ENCODE assay signal across 1 cellular context in genomic region chr9:97497558-97498375, GRCh38.
TF ChIP-seq lines count a peak whose summit lies in the region.

No MANE protein-coding gene starts in this region.

TF ChIP-seq in HEK293, 187 proteins besides CTCF, POLR2A, EP300 and RAD21 (continued from another document):
- TF ChIP-seq ZNF639 (tag by site-specific recombination; IDR thresholded peaks at IDR 0.05) (0 out of 2 replicates have a peak, but pooled peaks have one; percentile 24), ZNF558 (tag by site-specific recombination; IDR thresholded peaks at IDR 0.05) (0 out of 2 replicates have a peak, but pooled peaks have one; percentile 50), ZBTB11 (tag by site-specific recombination; conservative IDR thresholded peaks at IDR 0.05; ENCODE audit: low read depth) (peak; percentile 81), ZXDB (tag by site-specific recombination; IDR thresholded peaks at IDR 0.05) (peak; percentile 70), ZNF202 (tag by site-specific recombination; IDR thresholded peaks at IDR 0.05; ENCODE audit: borderline replicate concordance) (peak; percentile 73; the same call in 1 of the 2 replicates), ZBTB8A (tag by site-specific recombination; IDR thresholded peaks at IDR 0.05) (peak; percentile 69; the same call in 1 of the 2 replicates), AEBP2 (tag by site-specific recombination; IDR thresholded peaks at IDR 0.05; ENCODE audit: borderline replicate concordance) (0 out of 2 replicates have a peak, but pooled peaks have one; percentile 20), ZNF664 (tag by site-specific recombination; IDR thresholded peaks at IDR 0.05) (0 out of 2 replicates have a peak, but pooled peaks have one; percentile 42), ZNF514 (tag by site-specific recombination; IDR thresholded peaks at IDR 0.05) (peak; percentile 69; the same call in 1 of the 2 replicates), ZNF529 (tag by site-specific recombination; IDR thresholded peaks at IDR 0.05; ENCODE audit: insufficient replicate concordance) (peak; percentile 23), ZNF560 (tag by site-specific recombination; IDR thresholded peaks at IDR 0.05; ENCODE audit: borderline replicate concordance) (peak; percentile 63; the same call in 1 of the 2 replicates), ZBTB21 (tag by site-specific recombination; IDR thresholded peaks at IDR 0.05) (peak; percentile 26; the same call in 1 of the 2 replicates), ZNF121 (tag by site-specific recombination; IDR thresholded peaks at IDR 0.05) (0 out of 2 replicates have a peak, but pooled peaks have one; percentile 17), ZNF555 (tag by site-specific recombination; conservative IDR thresholded peaks at IDR 0.05) (peak; percentile 88), ZFP3 (tag by site-specific recombination; IDR thresholded peaks at IDR 0.05; ENCODE audit: low read depth) (0 out of 2 replicates have a peak, but pooled peaks have one; percentile 35), ZNF19 (tag by site-specific recombination; IDR thresholded peaks at IDR 0.05; ENCODE audit: low read depth) (0 out of 2 replicates have a peak, but pooled peaks have one; percentile 12), ZNF629 (tag by site-specific recombination; IDR thresholded peaks at IDR 0.05) (peak; percentile 50), ZNF394 (tag by site-specific recombination; IDR thresholded peaks at IDR 0.05; ENCODE audit: borderline replicate concordance) (peak; percentile 90; the same call in 1 of the 2 replicates), ZNF140 (tag by site-specific recombination; IDR thresholded peaks at IDR 0.05) (peak; percentile 77), ZNF510 (tag by site-specific recombination; IDR thresholded peaks at IDR 0.05; ENCODE audit: insufficient replicate concordance) (peak; percentile 86), REST (tag by site-specific recombination; IDR thresholded peaks at IDR 0.05) (peak; percentile 72), ZNF426 (tag by site-specific recombination; IDR thresholded peaks at IDR 0.05) (peak; percentile 85)
